ENCODE assay signal across 24 cellular contexts in genomic region chr1:32414186-32414886, GRCh38. TPM values are rescaled to one million over a fixed set of nuclear protein-coding genes. Genes with fewer than 3 reads are reported as not detected.
DNase-seq lines count a peak whose midpoint lies in the region; ATAC-seq, FAIRE-seq and TF ChIP-seq lines count a peak whose summit lies in the region.
"Had no signal": no experiment of that assay in that cellular context is flagged by ENCODE, and none has a peak within 500 bp of the region (broad histone marks: within the 10 kb centered on the region; RNA-seq: fewer than 3 reads in every experiment).

No MANE protein-coding gene starts in this region.

- no peak for TF ChIP-seq POLR2A in K562 (conservative IDR thresholded peaks at IDR 0.05)

- H3K4me2 ChIP-seq in Loucy (ENCODE audit: low read depth, low read length, poor library complexity, severe bottlenecking): no peak overlapping the region
- H3K4me2 ChIP-seq in K562 (ENCODE audit: insufficient read depth, low read length): no peak overlapping the region
- H3K4me2 ChIP-seq in neural progenitor cell: no peak overlapping the region

- peak overlapping the region; percentile 68 for H2AFZ ChIP-seq in Loucy (ENCODE audit: low read length)
- peak overlapping the region; percentile 92 for H2AFZ ChIP-seq in K562 (ENCODE audit: low read depth, low read length)
- no peak overlapping the region for H2AFZ ChIP-seq in neural progenitor cell (replicated peaks)

- 25% methylated on average over 8 of the region's 8 CpGs for WGBS in K562 (ENCODE audit: insufficient coverage, low coverage, missing lambda C conversion rate)

- H3K4me3 Mint-ChIP-seq in stimulated activated effector memory CD8-positive, alpha-beta T cell treated with anti-CD3 and anti-CD28 coated beads, Interleukin-12 subunit alpha, Interleukin-12 subunit beta, amount 100 ng/mL, for 72 hours: no peak overlapping the region
- no peak overlapping the region for H3K4me3 Mint-ChIP-seq in neural progenitor cell
- H3K4me3 Mint-ChIP-seq in activated T-helper 1 cell treated with anti-CD3 and anti-CD28 coated beads, Interleukin-12 subunit alpha, Interleukin-12 subunit beta, Interleukin-2, Interleukin-4 antibody, amounts not matched to agents 30 ng/mL and 10 ng/mL and 1 ng/mL, durations not matched to agents 14 hours and 24 hours and 36 hours: no peak overlapping the region
- H3K4me3 Mint-ChIP-seq: activated T-cell treated with anti-CD3 and anti-CD28 coated beads, Interleukin-2, amount 50 U/mL, for 4 hours; dendritic cell treated with granulocyte-macrophage colony-stimulating factor and Interleukin-4, amounts not matched to agents 40 ng/mL and 50 ng/mL, for 4 days; stimulated activated naive B cell treated with anti-CD40 and anti-IgM and Interleukin-4, amounts not matched to agents 10 μg/mL and 1 μg/mL and 100 μg/mL, for 72 hours had no signal

- H3K36me3 ChIP-seq in left ventricle myocardium inferior: no peaks in the 10 kb centered on the region
- no peaks in the 10 kb centered on the region for H3K36me3 ChIP-seq in right atrium auricular region
- H3K36me3 ChIP-seq in Loucy (ENCODE audit: insufficient read depth, low read length): no peaks in the 10 kb centered on the region
- H3K36me3 ChIP-seq in K562 (ENCODE audit: control insufficient read depth, insufficient read depth, low read length): no peaks in the 10 kb centered on the region
- H3K36me3 ChIP-seq in neural progenitor cell: peaks cover 5% of the 10 kb centered on the region
- H3K36me3 ChIP-seq: BE2C, cardiac muscle cell, Peyer's patch, SJSA1, suprapubic skin, vagina had no signal

- H3K27ac ChIP-seq in left ventricle myocardium inferior (replicated peaks): no peak overlapping the region
- no peak overlapping the region for H3K27ac ChIP-seq in right atrium auricular region
- H3K27ac ChIP-seq in K562 (ENCODE audit: extremely low read depth, low read depth, low read length): no peak overlapping the region; the same call in 1 of the 3 replicates
- no peak overlapping the region for H3K27ac ChIP-seq in neural progenitor cell
- H3K27ac ChIP-seq: cardiac muscle cell, Peyer's patch, SJSA1, suprapubic skin, vagina had no signal

- no peaks in the 10 kb centered on the region for H3K9me3 Mint-ChIP-seq in stimulated activated effector memory CD8-positive, alpha-beta T cell treated with anti-CD3 and anti-CD28 coated beads, Interleukin-12 subunit alpha, Interleukin-12 subunit beta, amount 100 ng/mL, for 72 hours
- H3K9me3 Mint-ChIP-seq in neural progenitor cell: peaks cover 15% of the 10 kb centered on the region
- H3K9me3 Mint-ChIP-seq in activated T-helper 1 cell treated with anti-CD3 and anti-CD28 coated beads, Interleukin-12 subunit alpha, Interleukin-12 subunit beta, Interleukin-2, Interleukin-4 antibody, amounts not matched to agents 30 ng/mL and 10 ng/mL and 1 ng/mL, durations not matched to agents 14 hours and 24 hours and 36 hours: no peaks in the 10 kb centered on the region
- H3K9me3 Mint-ChIP-seq: activated naive CD4-positive, alpha-beta T cell treated with anti-CD3 and anti-CD28 coated beads, Interleukin-2, amount 50 U/mL, for 72 hours; activated T-cell treated with anti-CD3 and anti-CD28 coated beads, Interleukin-2, amount 50 U/mL, for 4 hours; dendritic cell treated with granulocyte-macrophage colony-stimulating factor and Interleukin-4, amounts not matched to agents 40 ng/mL and 50 ng/mL, for 4 days had no signal

- H3K4me3 ChIP-seq in left ventricle myocardium inferior (no peak overlapping the region), right atrium auricular region (no peak overlapping the region), Loucy (ENCODE audit: low read length, poor library complexity, severe bottlenecking) (no peak overlapping the region), K562 (no peak overlapping the region), neural progenitor cell (no peak overlapping the region)
- H3K4me3 ChIP-seq: cardiac muscle cell, Peyer's patch, SJSA1, suprapubic skin, vagina had no signal

- H3K9me2 ChIP-seq in Loucy (replicated peaks; ENCODE audit: low read depth, low read length): no peaks in the 10 kb centered on the region

- TF ChIP-seq RAD21 in K562 (CRISPR knock-in tag; conservative IDR thresholded peaks at IDR 0.05 in 1 of 2, IDR thresholded peaks at IDR 0.05 in 1 of 2): no peak

- H3K27ac Mint-ChIP-seq in stimulated activated effector memory CD8-positive, alpha-beta T cell treated with anti-CD3 and anti-CD28 coated beads, Interleukin-12 subunit alpha, Interleukin-12 subunit beta, amount 100 ng/mL, for 72 hours: peak overlapping the region; percentile 74
- H3K27ac Mint-ChIP-seq in neural progenitor cell: no peak overlapping the region
- H3K27ac Mint-ChIP-seq in activated T-helper 1 cell treated with anti-CD3 and anti-CD28 coated beads, Interleukin-12 subunit alpha, Interleukin-12 subunit beta, Interleukin-2, Interleukin-4 antibody, amounts not matched to agents 30 ng/mL and 10 ng/mL and 1 ng/mL, durations not matched to agents 14 hours and 24 hours and 36 hours: no peak overlapping the region

- no peak for DNase-seq in left ventricle myocardium inferior
- no peak for DNase-seq in right atrium auricular region (ENCODE audit: low spot score)
- DNase-seq in K562 (ENCODE audit: extremely low read depth in 1 of 4, low spot score in 3 of 4): no peak
- DNase-seq in stimulated activated effector memory CD8-positive, alpha-beta T cell treated with anti-CD3 and anti-CD28 coated beads, Interleukin-12 subunit alpha, Interleukin-12 subunit beta, amount 100 ng/mL, for 72 hours (ENCODE audit: low spot score in 2 of 2): no peak
- no peak for DNase-seq in neural progenitor cell (ENCODE audit: low spot score)
- no peak for DNase-seq in globus pallidus (ENCODE audit: low spot score)
- DNase-seq in activated T-helper 1 cell treated with anti-CD3 and anti-CD28 coated beads, Interleukin-12 subunit alpha, Interleukin-12 subunit beta, Interleukin-2, Interleukin-4 antibody, amounts not matched to agents 30 ng/mL and 10 ng/mL and 1 ng/mL, durations not matched to agents 14 hours and 24 hours and 36 hours (ENCODE audit: low spot score): no peak
- DNase-seq: kidney glomerular epithelial cell, NCI-H1436 treated with DMSO at 0.1 percent for 48 hours had no signal

- POLR2A ChIA-PET in K562 (lab: Yijun Ruan, JAX): interaction anchor here (1.7 to 2.1 kb wide), 2 partner anchors 11 to 12 kb away, joined by 5 to 8 read pairs; no protein-coding TSS in a partner anchor

- no peaks in the 10 kb centered on the region for H4K20me1 ChIP-seq in Loucy (ENCODE audit: insufficient read depth, low read length, poor library complexity, severe bottlenecking)
- H4K20me1 ChIP-seq in K562 (replicated peaks; ENCODE audit: control insufficient read depth, insufficient read depth, low read length): no peaks in the 10 kb centered on the region
- no peaks in the 10 kb centered on the region for H4K20me1 ChIP-seq in neural progenitor cell (ENCODE audit: low read depth)

- H3K27me3 ChIP-seq in left ventricle myocardium inferior (ENCODE audit: low read depth): no peaks in the 10 kb centered on the region
- no peaks in the 10 kb centered on the region for H3K27me3 ChIP-seq in right atrium auricular region
- H3K27me3 ChIP-seq in Loucy (ENCODE audit: insufficient read depth, low read length, poor library complexity, severe bottlenecking): no peaks in the 10 kb centered on the region
- no peaks in the 10 kb centered on the region for H3K27me3 ChIP-seq in K562 (ENCODE audit: control insufficient read depth in 2 of 2, insufficient read depth in 2 of 2, low read length in 2 of 2)
- no peaks in the 10 kb centered on the region for H3K27me3 ChIP-seq in neural progenitor cell
- H3K27me3 ChIP-seq: BE2C, cardiac muscle cell, Peyer's patch, SJSA1, suprapubic skin, vagina had no signal

- CTCF ChIA-PET in K562 (lab: Yijun Ruan, JAX; ENCODE audit: low intra/inter-chr PET ratio): interaction anchor here (0.6 to 2.4 kb wide), 4 partner anchors 14 to 749 kb away, joined by 3 to 20 read pairs (median 8); no protein-coding TSS in a partner anchor

- BruUV-seq in K562 (replicated peaks; lab: Mats Ljungman, UMichigan): no TSS peak

- no peaks in the 10 kb centered on the region for H3K9me1 ChIP-seq in K562 (ENCODE audit: control insufficient read depth, insufficient read depth, low read length)

- ATAC-seq in K562: peak; percentile 12; the same call in 2 of the 3 replicates
- ATAC-seq in stimulated activated effector memory CD8-positive, alpha-beta T cell treated with anti-CD3 and anti-CD28 coated beads, Interleukin-12 subunit alpha, Interleukin-12 subunit beta, amount 100 ng/mL, for 72 hours: no peak

- H3K36me3 Mint-ChIP-seq in stimulated activated effector memory CD8-positive, alpha-beta T cell treated with anti-CD3 and anti-CD28 coated beads, Interleukin-12 subunit alpha, Interleukin-12 subunit beta, amount 100 ng/mL, for 72 hours: no peaks in the 10 kb centered on the region
- H3K36me3 Mint-ChIP-seq in neural progenitor cell: peaks cover 3% of the 10 kb centered on the region
- H3K36me3 Mint-ChIP-seq in activated T-helper 1 cell treated with anti-CD3 and anti-CD28 coated beads, Interleukin-12 subunit alpha, Interleukin-12 subunit beta, Interleukin-2, Interleukin-4 antibody, amounts not matched to agents 30 ng/mL and 10 ng/mL and 1 ng/mL, durations not matched to agents 14 hours and 24 hours and 36 hours (ENCODE audit: low read depth): no peaks in the 10 kb centered on the region
- H3K36me3 Mint-ChIP-seq: activated naive CD4-positive, alpha-beta T cell treated with anti-CD3 and anti-CD28 coated beads, Interleukin-2, amount 50 U/mL, for 72 hours; stimulated activated naive B cell treated with anti-CD40 and anti-IgM and Interleukin-4, amounts not matched to agents 10 μg/mL and 1 μg/mL and 100 μg/mL, for 72 hours had no signal

- peaks cover 22% of the 10 kb centered on the region for H3K9me3 ChIP-seq in left ventricle myocardium inferior (replicated peaks)
- H3K9me3 ChIP-seq in right atrium auricular region: peaks cover 0 to 23% of the 10 kb centered on the region in 2 donors
- H3K9me3 ChIP-seq in Loucy (ENCODE audit: insufficient read depth, low read depth, low read length): no peaks in the 10 kb centered on the region
- H3K9me3 ChIP-seq in K562 (replicated peaks; ENCODE audit: control insufficient read depth, insufficient read depth, low read depth, low read length): 0 out of 2 replicates have a peak, but pooled peaks cover 7% of the 10 kb centered on the region
- H3K9me3 ChIP-seq in neural progenitor cell (ENCODE audit: low read depth): peaks cover 10% of the 10 kb centered on the region
- H3K9me3 ChIP-seq: BE2C, SJSA1, suprapubic skin had no signal

- no peaks in the 10 kb centered on the region for H3K4me1 ChIP-seq in left ventricle myocardium inferior
- H3K4me1 ChIP-seq in right atrium auricular region: no peaks in the 10 kb centered on the region
- H3K4me1 ChIP-seq in Loucy (ENCODE audit: insufficient read depth, low read length, poor library complexity, severe bottlenecking): no peaks in the 10 kb centered on the region
- H3K4me1 ChIP-seq in K562 (replicated peaks in 1 of 2; ENCODE audit: control insufficient read depth in 2 of 2, insufficient read depth in 2 of 2, low read length in 2 of 2): peaks cover 0 to 7% of the 10 kb centered on the region in 2 experiments; a peak in 3 of 5 replicates
- H3K4me1 ChIP-seq in neural progenitor cell: no peaks in the 10 kb centered on the region
- H3K4me1 ChIP-seq: BE2C, Caco-2, Peyer's patch, SJSA1, suprapubic skin, vagina had no signal

- H3K79me2 ChIP-seq in Loucy (ENCODE audit: insufficient read depth, low read length) (no peaks in the 10 kb centered on the region), K562 (ENCODE audit: control insufficient read depth, insufficient read depth, low read length) (no peaks in the 10 kb centered on the region), neural progenitor cell (ENCODE audit: low read depth) (no peaks in the 10 kb centered on the region)

- in situ Hi-C loops in K562 (cut with MboI): no loop called here

- H3K27me3 Mint-ChIP-seq in neural progenitor cell (ENCODE audit: insufficient read depth, low read depth): peaks cover 3% of the 10 kb centered on the region
- H3K27me3 Mint-ChIP-seq in activated T-helper 1 cell treated with anti-CD3 and anti-CD28 coated beads, Interleukin-12 subunit alpha, Interleukin-12 subunit beta, Interleukin-2, Interleukin-4 antibody, amounts not matched to agents 30 ng/mL and 10 ng/mL and 1 ng/mL, durations not matched to agents 14 hours and 24 hours and 36 hours (ENCODE audit: insufficient read depth): peaks cover 18% of the 10 kb centered on the region

- H3F3A ChIP-seq in Loucy (ENCODE audit: low read depth) (no peaks in the 10 kb centered on the region), neural progenitor cell (ENCODE audit: low read depth) (no peaks in the 10 kb centered on the region)

- intact Hi-C loops in left ventricle myocardium inferior (cut with micrococcal nuclease) (no loop called here), K562 (cut with micrococcal nuclease) (loop anchor here (1.0 to 10.0 kb wide), 7 partner anchors 13 to 752 kb away; no protein-coding TSS in a partner anchor)
- intact Hi-C loops in activated T-helper 1 cell treated with anti-CD3 and anti-CD28 coated beads, Interleukin-12 subunit alpha, Interleukin-12 subunit beta, Interleukin-2, Interleukin-4 antibody, amounts not matched to agents 30 ng/mL and 10 ng/mL and 1 ng/mL, durations not matched to agents 14 hours and 24 hours and 36 hours (cut with micrococcal nuclease): loop anchor here (1.0 to 2.0 kb wide), 4 partner anchors 13 to 199 kb away; partner anchors contain the start of genes EIF3I and TMEM234

- no peak for TF ChIP-seq EP300 in K562 (IDR thresholded peaks at IDR 0.05; ENCODE audit: low read length)

- H3K9ac ChIP-seq in Loucy (ENCODE audit: low read depth, low read length, poor library complexity, severe bottlenecking): no peak overlapping the region
- peak overlapping the region in 1 of 2 experiments; percentile 48; a peak in 2 of 4 replicates for H3K9ac ChIP-seq in K562 (ENCODE audit: insufficient read depth in 1 of 2, low read depth in 2 of 2, low read length in 2 of 2)
- H3K9ac ChIP-seq in neural progenitor cell: no peak overlapping the region

- TF ChIP-seq CTCF in left ventricle myocardium inferior (IDR thresholded peaks at IDR 0.05; ENCODE audit: borderline replicate concordance) (peak; percentile 16), right atrium auricular region (IDR thresholded peaks at IDR 0.05) (no peak), Loucy (conservative IDR thresholded peaks at IDR 0.05; ENCODE audit: low read length) (no peak; the same call in 1 of the 2 replicates), K562 (IDR thresholded peaks at IDR 0.05 in 2 of 3, conservative IDR thresholded peaks at IDR 0.05 in 1 of 3; ENCODE audit: insufficient read depth in 2 of 3, low read depth in 1 of 3, low read length in 3 of 3) (no peak), neural progenitor cell (IDR thresholded peaks at IDR 0.05) (no peak)

- no peak for FAIRE-seq in K562 (lab: Jason Lieb, UNC)
- FAIRE-seq: small intestine had no signal

- H3K4me1 Mint-ChIP-seq in stimulated activated effector memory CD8-positive, alpha-beta T cell treated with anti-CD3 and anti-CD28 coated beads, Interleukin-12 subunit alpha, Interleukin-12 subunit beta, amount 100 ng/mL, for 72 hours: peaks cover 5% of the 10 kb centered on the region
- H3K4me1 Mint-ChIP-seq in neural progenitor cell: no peaks in the 10 kb centered on the region
- H3K4me1 Mint-ChIP-seq in activated T-helper 1 cell treated with anti-CD3 and anti-CD28 coated beads, Interleukin-12 subunit alpha, Interleukin-12 subunit beta, Interleukin-2, Interleukin-4 antibody, amounts not matched to agents 30 ng/mL and 10 ng/mL and 1 ng/mL, durations not matched to agents 14 hours and 24 hours and 36 hours (ENCODE audit: low read depth): peaks cover 4% of the 10 kb centered on the region

RNA-seq across cellular contexts. Expression of gene BSDC1, which starts 20.1 kb away (rescaled TPM):
- total RNA-seq in left ventricle myocardium inferior (44.9 TPM), right atrium auricular region (10 to 100 TPM; 47.1 to 49.7 TPM), K562 (2014; rRNA removed) (73.1 and 81.0 TPM in 2 replicates), K562 (2014; rRNA removed; fragmentation: Illumina TruSeq; extraction: Trizol) (60.4 and 68.5 TPM in 2 replicates), K562 (2015; rRNA removed; fragmentation: Illumina TruSeq; extraction: Trizol) (44.0 and 45.1 TPM in 2 replicates), K562 (2021) (73.6 and 84.8 TPM in 2 replicates), neural progenitor cell (ENCODE audit: low replicate concordance) (47.5 and 67.4 TPM in 2 replicates)
- total RNA-seq in K562 (2011; cell fraction: chromatin; rRNA removed; ENCODE audit: low replicate concordance): 333 and 446 TPM in 2 replicates
- total RNA-seq in K562 (2011; cell fraction: nucleolus; rRNA removed): 231 TPM in 2 replicates
- total RNA-seq in K562 (2011; cell fraction: nucleoplasm; rRNA removed): 315 and 386 TPM in 2 replicates
- polyA plus RNA-seq in K562 (2011; rRNA removed) (91.6 and 125 TPM in 2 replicates), K562 (2014; fragmentation: Illumina TruSeq; extraction: Trizol) (92.9 and 96.8 TPM in 2 replicates), K562 (2014; fragmentation: Nextera tagmentation; extraction: Ambion mirVana) (10 to 100 TPM; 10.2 to 14.7 TPM), K562 (2014; rRNA removed) (94.7 and 100 TPM in 2 replicates)
- polyA plus RNA-seq in K562 (2011; cell fraction: cytosol; rRNA removed): 59.5 and 90.3 TPM in 2 replicates
- 211 and 227 TPM in 2 replicates for polyA plus RNA-seq in K562 (2011; cell fraction: nucleus; rRNA removed)
- polyA plus RNA-seq in K562 (2012): 57.3 and 88.0 TPM in 2 replicates
- polyA minus RNA-seq in K562 (2011; rRNA and poly(A)+ RNA removed): 52.5 and 61.4 TPM in 2 replicates
- polyA minus RNA-seq in K562 (2011; cell fraction: cytosol; rRNA and poly(A)+ RNA removed): 25.3 and 34.6 TPM in 2 replicates
- 62.3 and 95.3 TPM in 2 replicates for polyA minus RNA-seq in K562 (2011; cell fraction: nucleus; rRNA and poly(A)+ RNA removed)
- 48.8 and 50.3 TPM in 2 replicates for total RNA-seq in activated T-helper 1 cell treated with anti-CD3 and anti-CD28 coated beads, Interleukin-12 subunit alpha, Interleukin-12 subunit beta, Interleukin-2, Interleukin-4 antibody, amounts not matched to agents 30 ng/mL and 10 ng/mL and 1 ng/mL, durations not matched to agents 14 hours and 24 hours and 36 hours

RNA-seq across cellular contexts. Expression of gene ZBTB8B, which starts 50.5 kb away (rescaled TPM):
- 0.03 TPM for total RNA-seq in left ventricle myocardium inferior
- under 1 TPM in 1 of 2 donors, not detected in 1; 0.04 TPM for total RNA-seq in right atrium auricular region
- total RNA-seq in K562 (2011; cell fraction: chromatin; rRNA removed; ENCODE audit: low replicate concordance): not detected in 2 replicates
- not detected in 2 replicates for total RNA-seq in K562 (2011; cell fraction: nucleolus; rRNA removed)
- total RNA-seq in K562 (2011; cell fraction: nucleoplasm; rRNA removed): not detected in 2 replicates
- under 0.01 TPM in 1 of 2 replicates, not detected in the other for total RNA-seq in K562 (2014; rRNA removed)
- total RNA-seq in K562 (2014; rRNA removed; fragmentation: Illumina TruSeq; extraction: Trizol): not detected in 2 replicates
- total RNA-seq in K562 (2015; rRNA removed; fragmentation: Illumina TruSeq; extraction: Trizol): not detected in 2 replicates
- total RNA-seq in K562 (2021): not detected in 2 replicates
- not detected in 2 replicates for polyA plus RNA-seq in K562 (2011; rRNA removed)
- not detected in 2 replicates for polyA plus RNA-seq in K562 (2011; cell fraction: cytosol; rRNA removed)
- polyA plus RNA-seq in K562 (2011; cell fraction: nucleus; rRNA removed): not detected in 2 replicates
- 0.01 TPM in 1 of 2 replicates, not detected in the other for polyA plus RNA-seq in K562 (2012)
- not detected in 2 replicates for polyA plus RNA-seq in K562 (2014; fragmentation: Illumina TruSeq; extraction: Trizol)
- polyA plus RNA-seq in K562 (2014; fragmentation: Nextera tagmentation; extraction: Ambion mirVana): not detected
- not detected in 2 replicates for polyA plus RNA-seq in K562 (2014; rRNA removed)
- not detected in 2 replicates for polyA minus RNA-seq in K562 (2011; rRNA and poly(A)+ RNA removed)
- not detected in 2 replicates for polyA minus RNA-seq in K562 (2011; cell fraction: cytosol; rRNA and poly(A)+ RNA removed)
- polyA minus RNA-seq in K562 (2011; cell fraction: nucleus; rRNA and poly(A)+ RNA removed): not detected in 2 replicates
- 4.2 and 5.6 TPM in 2 replicates for total RNA-seq in neural progenitor cell (ENCODE audit: low replicate concordance)
- not detected in 2 replicates for total RNA-seq in activated T-helper 1 cell treated with anti-CD3 and anti-CD28 coated beads, Interleukin-12 subunit alpha, Interleukin-12 subunit beta, Interleukin-2, Interleukin-4 antibody, amounts not matched to agents 30 ng/mL and 10 ng/mL and 1 ng/mL, durations not matched to agents 14 hours and 24 hours and 36 hours
- total RNA-seq: activated naive CD4-positive, alpha-beta T cell treated with anti-CD3 and anti-CD28 coated beads, Interleukin-2, amount 50 U/mL, for 72 hours; activated T-cell treated with anti-CD3 and anti-CD28 coated beads, Interleukin-2, amount 50 U/mL, for 4 hours; Caco-2; SJSA1; T-helper 1 cell treated with Interleukin-12 subunit alpha and Interleukin-12 subunit beta and Interleukin-4 antibody, amounts not matched to agents 30 ng/mL and 1 ng/mL, for 36 hours; vagina had no signal

RNA-seq across cellular contexts. Expression of gene TSSK3, which starts 52.0 kb away (rescaled TPM):
- total RNA-seq in left ventricle myocardium inferior: 2.1 TPM
- total RNA-seq in right atrium auricular region: under 1 TPM; 0.63 to 0.70 TPM
- 22.5 and 34.3 TPM in 2 replicates for total RNA-seq in K562 (2011; cell fraction: chromatin; rRNA removed; ENCODE audit: low replicate concordance)
- total RNA-seq in K562 (2011; cell fraction: nucleolus; rRNA removed): 17.5 and 20.7 TPM in 2 replicates
- total RNA-seq in K562 (2011; cell fraction: nucleoplasm; rRNA removed): 28.9 and 47.3 TPM in 2 replicates
- total RNA-seq in K562 (2014; rRNA removed): 0.27 and 1.8 TPM in 2 replicates
- 1.9 and 2.5 TPM in 2 replicates for total RNA-seq in K562 (2014; rRNA removed; fragmentation: Illumina TruSeq; extraction: Trizol)
- 2.8 and 4.3 TPM in 2 replicates for total RNA-seq in K562 (2015; rRNA removed; fragmentation: Illumina TruSeq; extraction: Trizol)
- 2.3 and 3.3 TPM in 2 replicates for total RNA-seq in K562 (2021)
- 2.8 and 3.6 TPM in 2 replicates for polyA plus RNA-seq in K562 (2011; rRNA removed)
- 1.4 and 4.1 TPM in 2 replicates for polyA plus RNA-seq in K562 (2011; cell fraction: cytosol; rRNA removed)
- 8.9 and 10.3 TPM in 2 replicates for polyA plus RNA-seq in K562 (2011; cell fraction: nucleus; rRNA removed)
- 1.8 and 11.1 TPM in 2 replicates for polyA plus RNA-seq in K562 (2012)
- polyA plus RNA-seq in K562 (2014; fragmentation: Illumina TruSeq; extraction: Trizol): 1.6 and 3.2 TPM in 2 replicates
- polyA plus RNA-seq in K562 (2014; fragmentation: Nextera tagmentation; extraction: Ambion mirVana): under 1 TPM; 0.66 to 0.82 TPM
- 1.9 and 2.2 TPM in 2 replicates for polyA plus RNA-seq in K562 (2014; rRNA removed)
- 1.8 and 1.9 TPM in 2 replicates for polyA minus RNA-seq in K562 (2011; rRNA and poly(A)+ RNA removed)
- not detected in 2 replicates for polyA minus RNA-seq in K562 (2011; cell fraction: cytosol; rRNA and poly(A)+ RNA removed)
- 3.2 and 4.4 TPM in 2 replicates for polyA minus RNA-seq in K562 (2011; cell fraction: nucleus; rRNA and poly(A)+ RNA removed)
- total RNA-seq in neural progenitor cell (ENCODE audit: low replicate concordance): not detected in 2 replicates
- 0.51 and 1.3 TPM in 2 replicates for total RNA-seq in activated T-helper 1 cell treated with anti-CD3 and anti-CD28 coated beads, Interleukin-12 subunit alpha, Interleukin-12 subunit beta, Interleukin-2, Interleukin-4 antibody, amounts not matched to agents 30 ng/mL and 10 ng/mL and 1 ng/mL, durations not matched to agents 14 hours and 24 hours and 36 hours
- total RNA-seq: lung microvascular endothelial cell, SJSA1, vagina had no signal

RNA-seq across cellular contexts. Expression of gene FAM229A, which starts 52.1 kb away (rescaled TPM):
- total RNA-seq in left ventricle myocardium inferior (2.1 TPM), right atrium auricular region (1 to 10 TPM in 1 of 2 donors, under 1 TPM in 1; 0.89 to 7.5 TPM), K562 (2014; rRNA removed) (6.7 and 7.4 TPM in 2 replicates), K562 (2014; rRNA removed; fragmentation: Illumina TruSeq; extraction: Trizol) (3.6 and 4.0 TPM in 2 replicates), K562 (2015; rRNA removed; fragmentation: Illumina TruSeq; extraction: Trizol) (2.9 and 3.4 TPM in 2 replicates), K562 (2021) (11.6 and 12.7 TPM in 2 replicates), neural progenitor cell (ENCODE audit: low replicate concordance) (3.8 and 7.6 TPM in 2 replicates)
- total RNA-seq in K562 (2011; cell fraction: chromatin; rRNA removed; ENCODE audit: low replicate concordance): 86.3 and 131 TPM in 2 replicates
- 70.1 and 80.5 TPM in 2 replicates for total RNA-seq in K562 (2011; cell fraction: nucleolus; rRNA removed)
- total RNA-seq in K562 (2011; cell fraction: nucleoplasm; rRNA removed): 83.9 and 97.2 TPM in 2 replicates
- polyA plus RNA-seq in K562 (2011; rRNA removed) (10.9 and 18.6 TPM in 2 replicates), K562 (2014; fragmentation: Illumina TruSeq; extraction: Trizol) (9.5 and 9.7 TPM in 2 replicates), K562 (2014; fragmentation: Nextera tagmentation; extraction: Ambion mirVana) (under 1 TPM; 0.04 TPM), K562 (2014; rRNA removed) (17.9 and 21.6 TPM in 2 replicates)
- 7.0 and 9.1 TPM in 2 replicates for polyA plus RNA-seq in K562 (2011; cell fraction: cytosol; rRNA removed)
- 76.1 and 118 TPM in 2 replicates for polyA plus RNA-seq in K562 (2011; cell fraction: nucleus; rRNA removed)
- 9.5 and 33.7 TPM in 2 replicates for polyA plus RNA-seq in K562 (2012)
- 4.5 and 5.5 TPM in 2 replicates for polyA minus RNA-seq in K562 (2011; rRNA and poly(A)+ RNA removed)
- 1.1 and 1.6 TPM in 2 replicates for polyA minus RNA-seq in K562 (2011; cell fraction: cytosol; rRNA and poly(A)+ RNA removed)
- 13.0 and 14.4 TPM in 2 replicates for polyA minus RNA-seq in K562 (2011; cell fraction: nucleus; rRNA and poly(A)+ RNA removed)
- 4.0 TPM in 2 replicates for total RNA-seq in activated T-helper 1 cell treated with anti-CD3 and anti-CD28 coated beads, Interleukin-12 subunit alpha, Interleukin-12 subunit beta, Interleukin-2, Interleukin-4 antibody, amounts not matched to agents 30 ng/mL and 10 ng/mL and 1 ng/mL, durations not matched to agents 14 hours and 24 hours and 36 hours
